1 cellular context compared by ENCODE assay signal in genomic region chr17:74524751-74525725, GRCh38.
TF ChIP-seq lines count a peak whose summit lies in the region.

No MANE protein-coding gene starts in this region.

TF ChIP-seq in K562, 482 proteins besides CTCF, POLR2A, EP300 and RAD21:
- TF ChIP-seq ZNF212 (CRISPR knock-in tag; IDR thresholded peaks at IDR 0.05) (no peak), ETV1 (tag; conservative IDR thresholded peaks at IDR 0.05; ENCODE audit: low read depth) (no peak), TAF1 (IDR thresholded peaks at IDR 0.05; ENCODE audit: control insufficient read depth, extremely low read depth, insufficient read depth, low read length, severe bottlenecking) (no peak), ZNF589 (CRISPR knock-in tag; IDR thresholded peaks at IDR 0.05; ENCODE audit: low read depth) (no peak), ZNF174 (CRISPR knock-in tag; IDR thresholded peaks at IDR 0.05) (no peak), HNRNPLL (IDR thresholded peaks at IDR 0.05; ENCODE audit: low read depth, low read length, poor library complexity, severe bottlenecking) (no peak), ERF (CRISPR knock-in tag; IDR thresholded peaks at IDR 0.05) (no peak), FOXJ3 (CRISPR knock-in tag; IDR thresholded peaks at IDR 0.05) (no peak), ZKSCAN3 (CRISPR knock-in tag; IDR thresholded peaks at IDR 0.05) (no peak), TCF15 (CRISPR knock-in tag; IDR thresholded peaks at IDR 0.05) (no peak), NFIX (CRISPR knock-in tag; IDR thresholded peaks at IDR 0.05; ENCODE audit: low read depth) (no peak), KLF16 (IDR thresholded peaks at IDR 0.05) (no peak), ZNF717 (CRISPR knock-in tag; IDR thresholded peaks at IDR 0.05) (no peak), ZNF41 (CRISPR knock-in tag; conservative IDR thresholded peaks at IDR 0.05) (no peak)
